ENCODE assay signal across 21 cellular contexts in the genomic region with DNA sequence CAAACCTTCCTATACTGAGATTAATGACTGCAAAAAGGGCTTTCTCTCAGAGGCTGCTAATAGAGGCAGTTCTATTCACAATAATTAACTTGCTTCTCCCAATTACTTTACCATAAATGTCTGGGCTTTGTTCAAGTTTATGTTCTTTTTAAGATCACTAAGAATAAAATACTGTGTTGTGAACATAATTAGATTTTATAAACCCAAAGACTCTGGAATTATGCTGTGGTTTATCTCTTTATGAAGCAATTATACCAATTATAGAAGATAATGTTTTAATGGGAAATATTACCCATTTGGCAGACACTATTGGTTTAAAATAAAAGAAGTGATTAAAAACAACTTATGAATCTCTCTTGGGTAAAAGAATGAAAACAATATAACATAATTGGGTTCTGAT. TPM values are rescaled to one million over a fixed set of nuclear protein-coding genes. Genes with fewer than 3 reads are reported as not detected.
DNase-seq lines count a peak whose midpoint lies in the region; FAIRE-seq and TF ChIP-seq lines count a peak whose summit lies in the region.
"Had no signal": no experiment of that assay in that cellular context is flagged by ENCODE, and none has a peak within 500 bp of the region (broad histone marks: within the 10 kb centered on the region; RNA-seq: fewer than 3 reads in every experiment).

No MANE protein-coding gene starts in this region.

- peak overlapping the region; percentile 68 for H2AFZ ChIP-seq in H1 (ENCODE audit: low read length)

- H2BK15ac ChIP-seq in H1 (ENCODE audit: low read length): no peak overlapping the region

- no peak overlapping the region for H2BK12ac ChIP-seq in H1 (ENCODE audit: low read depth, low read length)

- no peak overlapping the region for H2BK120ac ChIP-seq in H1 (replicated peaks; ENCODE audit: low read depth, low read length)

- DNase-seq in activated naive CD4-positive, alpha-beta T cell (lab: John Stamatoyannopoulos, UW): no peak
- DNase-seq in NCI-H1105 (lab: John Stamatoyannopoulos, UW) (peak; percentile 47), H1 (ENCODE audit: low read depth in 1 of 2, low spot score in 2 of 2) (no peak), breast epithelium (ENCODE audit: low spot score in 2 of 2) (no peak), NOMO-1 (lab: John Stamatoyannopoulos, UW; ENCODE audit: unreplicated experiment in 2 of 2) (no peak)
- no peak for DNase-seq in NK-92 treated with Interleukin-12 subunit alpha and Interleukin-12 subunit beta, amount 100 ng/mL, for 24 hours (lab: John Stamatoyannopoulos, UW)
- DNase-seq: ACHN; C1 segment of cervical spinal cord; Calu3; CD8-positive, alpha-beta T cell; DMS153; IMR-90; NCI-H187; NCI-H774; Right ventricle myocardium superior had no signal

- no peak overlapping the region for H4K8ac ChIP-seq in H1 (ENCODE audit: extremely low read depth, insufficient read depth, low read length)

- H4K5ac ChIP-seq in H1 (ENCODE audit: insufficient read length, low read depth, low read length): no peak overlapping the region

- H3K27ac ChIP-seq in H1 (ENCODE audit: low read depth, low read length) (no peak overlapping the region), breast epithelium (no peak overlapping the region)
- H3K27ac ChIP-seq: KMS-11 had no signal

- no peak overlapping the region for H3K23ac ChIP-seq in H1 (ENCODE audit: insufficient read length)

- H3K27ac Mint-ChIP-seq in activated naive CD4-positive, alpha-beta T cell treated with anti-CD3 and anti-CD28 coated beads, Interleukin-2, amount 50 U/mL, for 24 hours: peak overlapping the region; percentile 76

- H3K9me3 ChIP-seq in H1 (ENCODE audit: insufficient read depth in 2 of 2, low read depth in 1 of 2, low read length in 1 of 2): no peaks in the 10 kb centered on the region
- no peaks in the 10 kb centered on the region for H3K9me3 ChIP-seq in breast epithelium

- no peak overlapping the region for H3K18ac ChIP-seq in H1 (ENCODE audit: extremely low read depth, low read length)

- H3K4ac ChIP-seq in H1 (replicated peaks; ENCODE audit: insufficient read length, low read depth, low read length): no peak overlapping the region

- H3K4me1 ChIP-seq in H1 (replicated peaks in 1 of 4; ENCODE audit: control insufficient read depth in 3 of 4, insufficient read depth in 4 of 4, low read length in 3 of 4) (peaks cover 0 to 10% (median 7%) of the 10 kb centered on the region in 4 experiments; a peak in 3 of 7 replicates), breast epithelium (no peaks in the 10 kb centered on the region)

- no peak overlapping the region for H2AK5ac ChIP-seq in H1 (ENCODE audit: low read depth, low read length)

- TF ChIP-seq CTCF in H1 (IDR thresholded peaks at IDR 0.05; ENCODE audit: control extremely low read depth in 1 of 3, insufficient read depth in 1 of 3, low read depth in 1 of 3, low read length in 3 of 3) (no peak), breast epithelium (IDR thresholded peaks at IDR 0.05) (no peak)

- no peaks in the 10 kb centered on the region for H4K20me1 ChIP-seq in H1 (replicated peaks in 1 of 2; ENCODE audit: control insufficient read depth in 1 of 2, insufficient read depth in 2 of 2, low read length in 2 of 2)

- no peak overlapping the region for H4K91ac ChIP-seq in H1 (replicated peaks; ENCODE audit: insufficient read length, low read length)

- no peaks in the 10 kb centered on the region for H3K9me3 Mint-ChIP-seq in activated naive CD4-positive, alpha-beta T cell treated with anti-CD3 and anti-CD28 coated beads, Interleukin-2, amount 50 U/mL, for 24 hours
- H3K9me3 Mint-ChIP-seq: CD8-positive, alpha-beta T cell had no signal

- H3K56ac ChIP-seq in H1 (replicated peaks; ENCODE audit: insufficient read length, low read depth, low read length): no peak overlapping the region

- TF ChIP-seq EP300 in H1 (IDR thresholded peaks at IDR 0.05; ENCODE audit: borderline replicate concordance in 1 of 2, low read depth in 2 of 2, low read length in 2 of 2): no peak

- no peak overlapping the region for H3K4me2 ChIP-seq in H1 (ENCODE audit: insufficient read depth in 1 of 2, low read depth in 2 of 2, low read length in 2 of 2)
- H3K4me2 ChIP-seq: KMS-11 had no signal

- POLR2A ChIA-PET in H1 (lab: Charles Lee; ENCODE audit: partially characterized antibody): no interaction called here

- H3K23me2 ChIP-seq in H1 (ENCODE audit: low read depth, low read length): no peaks in the 10 kb centered on the region

- H3K27me3 Mint-ChIP-seq in activated naive CD4-positive, alpha-beta T cell treated with anti-CD3 and anti-CD28 coated beads, Interleukin-2, amount 50 U/mL, for 24 hours: no peaks in the 10 kb centered on the region

- TF ChIP-seq RAD21 in H1 (IDR thresholded peaks at IDR 0.05 in 1 of 2, conservative IDR thresholded peaks at IDR 0.05 in 1 of 2; ENCODE audit: low read depth in 2 of 2, low read length in 2 of 2): no peak

- no peak overlapping the region for H3K9ac ChIP-seq in H1 (replicated peaks in 1 of 4; ENCODE audit: extremely low read depth in 1 of 4, low read depth in 3 of 4, low read length in 3 of 4)
- H3K9ac ChIP-seq: KMS-11 had no signal

- no peak overlapping the region for H2BK20ac ChIP-seq in H1 (ENCODE audit: low read length)

- H3K36me3 ChIP-seq in H1 (ENCODE audit: control insufficient read depth in 2 of 4, insufficient read depth in 4 of 4, low read length in 3 of 4) (no peaks in the 10 kb centered on the region), breast epithelium (no peaks in the 10 kb centered on the region)

- intact Hi-C loops in breast epithelium (cut with DNase I; ENCODE audit: low total_unique reads): no loop called here

- TF ChIP-seq POLR2A in H1 (IDR thresholded peaks at IDR 0.05; ENCODE audit: control extremely low read depth in 1 of 2, low read depth in 2 of 2, low read length in 2 of 2) (no peak), breast epithelium (IDR thresholded peaks at IDR 0.05) (no peak)

- no peaks in the 10 kb centered on the region for H3K27me3 ChIP-seq in H1 (replicated peaks in 1 of 4; ENCODE audit: control insufficient read depth in 3 of 4, extremely low read depth in 1 of 4, insufficient read depth in 3 of 4, low read length in 3 of 4)
- no peaks in the 10 kb centered on the region for H3K27me3 ChIP-seq in breast epithelium

- H3K4me3 Mint-ChIP-seq in activated naive CD4-positive, alpha-beta T cell treated with anti-CD3 and anti-CD28 coated beads, Interleukin-2, amount 50 U/mL, for 24 hours: no peak overlapping the region

- peaks cover 31% of the 10 kb centered on the region for H3K4me1 Mint-ChIP-seq in activated naive CD4-positive, alpha-beta T cell treated with anti-CD3 and anti-CD28 coated beads, Interleukin-2, amount 50 U/mL, for 24 hours

- FAIRE-seq in H1 (lab: Jason Lieb, UNC): no peak

- no peak overlapping the region for H3K14ac ChIP-seq in H1 (ENCODE audit: insufficient read length)

- no peaks in the 10 kb centered on the region for H3K36me3 Mint-ChIP-seq in activated naive CD4-positive, alpha-beta T cell treated with anti-CD3 and anti-CD28 coated beads, Interleukin-2, amount 50 U/mL, for 24 hours
- H3K36me3 Mint-ChIP-seq: CD8-positive, alpha-beta T cell had no signal

- H3K79me1 ChIP-seq in H1 (ENCODE audit: low read depth, low read length): no peaks in the 10 kb centered on the region

- H3K4me3 ChIP-seq in H1 (ENCODE audit: extremely low read depth in 1 of 4, insufficient read depth in 2 of 4, low read depth in 3 of 4, low read length in 4 of 4): no peak overlapping the region
- no peak overlapping the region for H3K4me3 ChIP-seq in breast epithelium

- no peaks in the 10 kb centered on the region for H3K79me2 ChIP-seq in H1 (ENCODE audit: control insufficient read depth in 1 of 2, insufficient read depth in 2 of 2, low read length in 2 of 2)

- CTCF ChIA-PET in H1 (lab: Charles Lee; ENCODE audit: partially characterized antibody): no interaction called here

- H2BK5ac ChIP-seq in H1 (ENCODE audit: low read depth, low read length): no peak overlapping the region

TF ChIP-seq in H1, 55 proteins besides CTCF, POLR2A, EP300 and RAD21 (continues in another document):
- TF ChIP-seq GABPA (IDR thresholded peaks at IDR 0.05; ENCODE audit: borderline replicate concordance, insufficient read depth, low read length) (no peak), CBX5 (IDR thresholded peaks at IDR 0.05; ENCODE audit: low read depth, low read length) (no peak), TEAD4 (IDR thresholded peaks at IDR 0.05; ENCODE audit: low read depth, low read length) (no peak), MAFK (IDR thresholded peaks at IDR 0.05; ENCODE audit: low read depth, low read length) (no peak), RBBP5 (IDR thresholded peaks at IDR 0.05; ENCODE audit: borderline replicate concordance, low read depth, low read length) (no peak), ASH2L (IDR thresholded peaks at IDR 0.05; ENCODE audit: low read length) (no peak), HDAC2 (IDR thresholded peaks at IDR 0.05; ENCODE audit: borderline replicate concordance in 1 of 2, low read depth in 2 of 2, low read length in 2 of 2) (no peak), SIRT6 (IDR thresholded peaks at IDR 0.05; ENCODE audit: low read length) (no peak)
- TF ChIP-seq, protein P1, sequence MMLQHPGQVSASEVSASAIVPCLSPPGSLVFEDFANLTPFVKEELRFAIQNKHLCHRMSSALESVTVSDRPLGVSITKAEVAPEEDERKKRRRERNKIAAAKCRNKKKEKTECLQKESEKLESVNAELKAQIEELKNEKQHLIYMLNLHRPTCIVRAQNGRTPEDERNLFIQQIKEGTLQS (IDR thresholded peaks at IDR 0.05; ENCODE audit: insufficient read depth, low read depth, low read length): no peak

RNA-seq across cellular contexts. Expression of a gene that starts 43.5 kb away (rescaled TPM):
- total RNA-seq in H1 (2021; fragmentation: NEBNext Ultra II Directional; extraction: Animal tissue kit (Norgen Biotek cat#: 25700)): 0.88 and 1.4 TPM in 2 replicates
- 0.71 and 1.4 TPM in 2 replicates for polyA plus RNA-seq in H1 (2011; rRNA removed)
- polyA plus RNA-seq in H1 (2011; cell fraction: cytosol; rRNA removed): 1.1 TPM
- 1.1 TPM for polyA plus RNA-seq in H1 (2011; cell fraction: nucleus; rRNA removed)
- polyA plus RNA-seq in H1 (2012, experiment 1 of 2): 0.79 to 2.2 TPM (median 1.3 TPM) in 4 replicates
- 0.28 TPM for polyA plus RNA-seq in H1 (2012, experiment 2 of 2)
- 0.91 TPM for polyA plus RNA-seq in H1 (2013, experiment 1 of 2)
- 0.96 TPM for polyA plus RNA-seq in H1 (2013, experiment 2 of 2)
- 2.5 and 4.8 TPM in 2 replicates for polyA minus RNA-seq in H1 (2011; rRNA and poly(A)+ RNA removed)
- 0.88 TPM for polyA minus RNA-seq in H1 (2011; cell fraction: cytosol; rRNA and poly(A)+ RNA removed)
- 4.0 TPM for polyA minus RNA-seq in H1 (2011; cell fraction: nucleus; rRNA and poly(A)+ RNA removed)
- 1 to 10 TPM in 1 of 3 donors, under 1 TPM in 2; 0.33 to 5.1 (median 0.59) TPM for total RNA-seq in breast epithelium
- total RNA-seq: Calu3, G401, H4, IMR-90, NCI-H460, RPMI7951 had no signal
- polyA plus RNA-seq: IMR-90 had no signal
